In genomic region chr17:62566996-62567578, GRCh38 we compare ENCODE assay signal across 16 cellular contexts.
DNase-seq lines count a peak whose midpoint lies in the region; ATAC-seq and TF ChIP-seq lines count a peak whose summit lies in the region.
"Had no signal": no experiment of that assay in that cellular context is flagged by ENCODE, and none has a peak within 500 bp of the region (broad histone marks: within the 10 kb centered on the region; RNA-seq: fewer than 3 reads in every experiment).

No MANE protein-coding gene starts in this region.

- no peak for TF ChIP-seq CTCF in brain microvascular endothelial cell (IDR thresholded peaks at IDR 0.05; ENCODE audit: low read depth, low read length, missing control alignments)

- no peak overlapping the region for H2AFZ ChIP-seq in ACC112 (ENCODE audit: low read length, unreplicated experiment)

- DNase-seq in activated CD4-positive, alpha-beta T cell treated with anti-CD3 and anti-CD28 coated beads for 48 hours: peak; percentile 18
- DNase-seq in activated CD4-positive, alpha-beta T cell treated with anti-CD3 and anti-CD28 coated beads, Interleukin-2, amount 50 U/mL, for 1 hour: no peak
- DNase-seq in M059J (ENCODE audit: low read depth): peak; percentile 15
- DNase-seq in brain microvascular endothelial cell: no peak
- DNase-seq in NCI-H526 treated with DMSO at 0.1 percent for 48 hours (lab: John Stamatoyannopoulos, UW): no peak
- no peak for DNase-seq in germinal center (ENCODE audit: low spot score)
- DNase-seq: COR-L47, DMS153, HCEC 1CT, NCI-H1417, NCI-H2029, NCI-H510A treated with DMSO at 0.1 percent for 48 hours had no signal

- H3K27me3 ChIP-seq in ACC112 (ENCODE audit: insufficient read depth, low read length) (no peaks in the 10 kb centered on the region), brain microvascular endothelial cell (replicated peaks) (no peaks in the 10 kb centered on the region)

- H3K4me3 ChIP-seq in ACC112 (ENCODE audit: low read depth, low read length) (no peak overlapping the region), brain microvascular endothelial cell (ENCODE audit: low read depth, low read length) (no peak overlapping the region)
- H3K4me3 ChIP-seq: K562 had no signal

- in situ Hi-C loops in brain microvascular endothelial cell (cut with HindIII; ENCODE audit: low pct_ligation_motif_present, low sequenced_read_pairs): no loop called here

- H3K36me3 ChIP-seq in ACC112 (ENCODE audit: insufficient read depth, low read length): peaks cover 32% of the 10 kb centered on the region
- peaks cover 13% of the 10 kb centered on the region for H3K36me3 ChIP-seq in brain microvascular endothelial cell (replicated peaks)

- peaks cover 16% of the 10 kb centered on the region for H3K79me2 ChIP-seq in ACC112 (ENCODE audit: control insufficient read depth, insufficient read depth, low read length, unreplicated experiment)

- peaks cover 43% of the 10 kb centered on the region for H3K4me1 ChIP-seq in ACC112 (ENCODE audit: control insufficient read depth, insufficient read depth, low read length, unreplicated experiment)

- no peak for ATAC-seq in activated CD4-positive, CD25-positive, alpha-beta regulatory T cell treated with anti-CD3 and anti-CD28 coated beads, Interleukin-2, amount 50 U/mL, for 24 hours
- ATAC-seq: K562 had no signal

- H3K27ac ChIP-seq in ACC112 (ENCODE audit: low read depth, low read length) (peak overlapping the region; percentile 88), brain microvascular endothelial cell (peak overlapping the region; percentile 81)
- H3K27ac ChIP-seq: C4-2B had no signal

Comparison
In these comparisons a context has a peak if more than half of its experiments do, and no peak if none do; other contexts are left out.
1. DNase-seq: peak in activated CD4-positive, alpha-beta T cell treated with anti-CD3 and anti-CD28 coated beads for 48 hours (single experiment) and M059J (single experiment); none in activated CD4-positive, alpha-beta T cell treated with anti-CD3 and anti-CD28 coated beads, Interleukin-2, amount 50 U/mL, for 1 hour (single experiment), brain microvascular endothelial cell (single experiment), NCI-H526 treated with DMSO at 0.1 percent for 48 hours (single experiment) and germinal center (single experiment).